Comparison of ENCODE assay signal across 16 cellular contexts in genomic region chr20:18705906-18706305, GRCh38.
DNase-seq lines count a peak whose midpoint lies in the region; ATAC-seq and TF ChIP-seq lines count a peak whose summit lies in the region.
"Had no signal": no experiment of that assay in that cellular context is flagged by ENCODE, and none has a peak within 500 bp of the region (broad histone marks: within the 10 kb centered on the region; RNA-seq: fewer than 3 reads in every experiment).

No MANE protein-coding gene starts in this region.

- H3K27ac ChIP-seq in fibroblast of lung (ENCODE audit: insufficient read depth, low read length) (peak overlapping the region; percentile 72), osteoblast (ENCODE audit: low read depth, low read length) (peak overlapping the region; percentile 99)
- no peak overlapping the region for H3K27ac ChIP-seq in CD4-positive, alpha-beta memory T cell (ENCODE audit: low read depth, low read length)
- no peak overlapping the region for H3K27ac ChIP-seq in CD4-positive, alpha-beta T cell (ENCODE audit: low read depth, low read length)
- H3K27ac ChIP-seq: epithelial cell of prostate, heart left ventricle, suprapubic skin had no signal

- H3K9me3 Mint-ChIP-seq in CD4-positive, alpha-beta memory T cell: peaks cover 0 to 2% (median 0%) of the 10 kb centered on the region in 8 donors
- H3K9me3 Mint-ChIP-seq in CD4-positive, alpha-beta T cell: no peaks in the 10 kb centered on the region
- H3K9me3 Mint-ChIP-seq: activated T-helper 17 cell treated with anti-CD3 and anti-CD28 coated beads, Interleukin-2, amount 50 U/mL, for 72 hours; natural killer cell had no signal

- peaks cover 4 to 21% (median 11%) of the 10 kb centered on the region in 4 donors for H3K4me1 Mint-ChIP-seq in CD4-positive, alpha-beta memory T cell
- H3K4me1 Mint-ChIP-seq in CD4-positive, alpha-beta T cell (ENCODE audit: low read depth): peaks cover 15% of the 10 kb centered on the region

- no peaks in the 10 kb centered on the region for H3K27me3 Mint-ChIP-seq in CD4-positive, alpha-beta memory T cell
- no peaks in the 10 kb centered on the region for H3K27me3 Mint-ChIP-seq in CD4-positive, alpha-beta T cell
- H3K27me3 Mint-ChIP-seq: activated T-helper 17 cell treated with anti-CD3 and anti-CD28 coated beads, Interleukin-2, amount 50 U/mL, for 72 hours had no signal

- no peak overlapping the region for H3K9ac ChIP-seq in fibroblast of lung (ENCODE audit: insufficient read depth, low read length)

- POLR2A ChIA-PET in CD4-positive, alpha-beta memory T cell (lab: Charles Lee; ENCODE audit: partially characterized antibody): no interaction called here
- POLR2A ChIA-PET in CD4-positive, alpha-beta T cell (lab: Charles Lee): no interaction called here

- H3K4me2 ChIP-seq in fibroblast of lung (ENCODE audit: extremely low read depth, insufficient read depth, low read length) (peak overlapping the region; percentile 59), osteoblast (ENCODE audit: insufficient read depth, low read length) (peak overlapping the region; percentile 71)

- H3K36me3 ChIP-seq in fibroblast of lung (ENCODE audit: control insufficient read depth, insufficient read depth, low read length) (no peaks in the 10 kb centered on the region), osteoblast (ENCODE audit: insufficient read depth, low read length) (no peaks in the 10 kb centered on the region)
- no peaks in the 10 kb centered on the region for H3K36me3 ChIP-seq in CD4-positive, alpha-beta memory T cell (ENCODE audit: insufficient read depth, low read length)
- H3K36me3 ChIP-seq: heart left ventricle, suprapubic skin had no signal

- no peak overlapping the region for H3K27ac Mint-ChIP-seq in CD4-positive, alpha-beta memory T cell
- H3K27ac Mint-ChIP-seq in CD4-positive, alpha-beta T cell: no peak overlapping the region
- H3K27ac Mint-ChIP-seq: activated T-helper 17 cell treated with anti-CD3 and anti-CD28 coated beads, Interleukin-2, amount 50 U/mL, for 72 hours; natural killer cell had no signal

- no peak for TF ChIP-seq CTCF in fibroblast of lung (conservative IDR thresholded peaks at IDR 0.05 in 1 of 2, IDR thresholded peaks at IDR 0.05 in 1 of 2; ENCODE audit: low read depth in 1 of 2, low read length in 2 of 2)
- TF ChIP-seq CTCF in osteoblast (IDR thresholded peaks at IDR 0.05; ENCODE audit: extremely low read depth, low read depth, low read length): no peak
- TF ChIP-seq CTCF in CD4-positive, alpha-beta T cell (IDR thresholded peaks at IDR 0.05): no peak

- H3K4me3 ChIP-seq in fibroblast of lung (replicated peaks in 1 of 4; ENCODE audit: control extremely low read depth in 1 of 4, insufficient read depth in 1 of 4, low read depth in 3 of 4, low read length in 4 of 4) (peak overlapping the region in 1 of 4 experiments; percentile 15), osteoblast (ENCODE audit: insufficient read depth, low read length) (peak overlapping the region; percentile 12)
- no peak overlapping the region for H3K4me3 ChIP-seq in CD4-positive, alpha-beta memory T cell (ENCODE audit: low read length in 2 of 2)
- H3K4me3 ChIP-seq: heart left ventricle, suprapubic skin had no signal

- CTCF ChIA-PET in CD4-positive, alpha-beta memory T cell (lab: Charles Lee; ENCODE audit: partially characterized antibody): no interaction called here
- CTCF ChIA-PET in CD4-positive, alpha-beta T cell (lab: Charles Lee): no interaction called here

- H2AFZ ChIP-seq in fibroblast of lung (ENCODE audit: low read length): peak overlapping the region; percentile 24
- peak overlapping the region; percentile 81 for H2AFZ ChIP-seq in osteoblast (ENCODE audit: low read length)

- H3K4me3 Mint-ChIP-seq in CD4-positive, alpha-beta memory T cell: no peak overlapping the region
- no peak overlapping the region for H3K4me3 Mint-ChIP-seq in CD4-positive, alpha-beta T cell
- H3K4me3 Mint-ChIP-seq: activated T-helper 17 cell treated with anti-CD3 and anti-CD28 coated beads, Interleukin-2, amount 50 U/mL, for 72 hours; natural killer cell had no signal

- ATAC-seq in CD4-positive, alpha-beta T cell (ENCODE audit: poor library complexity): no peak
- ATAC-seq: activated T-helper 17 cell treated with anti-CD3 and anti-CD28 coated beads, Interleukin-2, amount 50 U/mL, for 72 hours; heart left ventricle; natural killer cell had no signal

- H3K9me3 ChIP-seq in fibroblast of lung (ENCODE audit: control insufficient read depth, insufficient read depth, low read depth, low read length) (no peaks in the 10 kb centered on the region), osteoblast (ENCODE audit: low read depth, low read length) (no peaks in the 10 kb centered on the region)
- no peaks in the 10 kb centered on the region for H3K9me3 ChIP-seq in CD4-positive, alpha-beta memory T cell (ENCODE audit: control insufficient read depth in 1 of 2, low read length in 2 of 2)
- no peaks in the 10 kb centered on the region for H3K9me3 ChIP-seq in CD4-positive, alpha-beta T cell (ENCODE audit: control insufficient read depth, low read length)
- H3K9me3 ChIP-seq: heart left ventricle, suprapubic skin had no signal

- no peaks in the 10 kb centered on the region for H3K79me2 ChIP-seq in fibroblast of lung (ENCODE audit: control insufficient read depth, insufficient read depth, low read length)
- H3K79me2 ChIP-seq in osteoblast (ENCODE audit: insufficient read depth, low read length): peaks cover 15% of the 10 kb centered on the region

- H3K36me3 Mint-ChIP-seq in CD4-positive, alpha-beta memory T cell: peaks cover 0 to 2% of the 10 kb centered on the region in 2 donors
- no peaks in the 10 kb centered on the region for H3K36me3 Mint-ChIP-seq in CD4-positive, alpha-beta T cell (ENCODE audit: low read depth)
- H3K36me3 Mint-ChIP-seq: natural killer cell had no signal

- H4K20me1 ChIP-seq in fibroblast of lung (ENCODE audit: control insufficient read depth, extremely low read depth, insufficient read depth, low read length) (no peaks in the 10 kb centered on the region), osteoblast (ENCODE audit: insufficient read depth, low read length) (no peaks in the 10 kb centered on the region)

- H3K4me1 ChIP-seq in fibroblast of lung (ENCODE audit: control insufficient read depth, extremely low read depth, insufficient read depth, low read length) (peaks cover 11% of the 10 kb centered on the region), osteoblast (ENCODE audit: insufficient read depth, low read length) (peaks cover 26% of the 10 kb centered on the region)
- H3K4me1 ChIP-seq in CD4-positive, alpha-beta memory T cell (ENCODE audit: insufficient read depth, low read length): no peaks in the 10 kb centered on the region

- intact Hi-C loops in CD4-positive, alpha-beta memory T cell (cut with micrococcal nuclease): no loop called here
- intact Hi-C loops in CD4-positive, alpha-beta T cell (cut with DNase I, micrococcal nuclease): no loop called here

- DNase-seq in EL: peak; percentile 41
- peak; percentile 25 for DNase-seq in NCI-H226
- no peak for DNase-seq in fibroblast of lung (ENCODE audit: low read depth in 2 of 2)
- no peak for DNase-seq in osteoblast (ENCODE audit: insufficient read length, low spot score, missing footprints)
- DNase-seq in CD4-positive, alpha-beta memory T cell: no peak
- no peak for DNase-seq in CD4-positive, alpha-beta T cell
- DNase-seq in kidney tubule cell (ENCODE audit: low spot score): no peak
- DNase-seq: C1 segment of cervical spinal cord, heart left ventricle, mammary epithelial cell, natural killer cell, NCI-H1436, NCI-H524 treated with DMSO at 0.1 percent for 48 hours had no signal

- H3K27me3 ChIP-seq in fibroblast of lung (ENCODE audit: control insufficient read depth, insufficient read depth, low read length) (no peaks in the 10 kb centered on the region), osteoblast (ENCODE audit: insufficient read depth, low read length) (no peaks in the 10 kb centered on the region)
- H3K27me3 ChIP-seq in CD4-positive, alpha-beta memory T cell (ENCODE audit: insufficient read depth, low read length): no peaks in the 10 kb centered on the region
- no peaks in the 10 kb centered on the region for H3K27me3 ChIP-seq in CD4-positive, alpha-beta T cell (ENCODE audit: control insufficient read depth, insufficient read depth, low read length)
- H3K27me3 ChIP-seq: heart left ventricle, suprapubic skin had no signal

Comparison
In these comparisons a context has a peak if more than half of its experiments do, and no peak if none do; other contexts are left out.
1. DNase-seq: peak in EL (single experiment) and NCI-H226 (single experiment); none in fibroblast of lung (0 of 2), osteoblast (single experiment), CD4-positive, alpha-beta memory T cell (0 of 5), CD4-positive, alpha-beta T cell (0 of 10) and kidney tubule cell (single experiment).
2. H3K27ac ChIP-seq: peak in fibroblast of lung (single experiment) and osteoblast (single experiment); none in CD4-positive, alpha-beta memory T cell (single experiment) and CD4-positive, alpha-beta T cell (single experiment).